In the genomic region with DNA sequence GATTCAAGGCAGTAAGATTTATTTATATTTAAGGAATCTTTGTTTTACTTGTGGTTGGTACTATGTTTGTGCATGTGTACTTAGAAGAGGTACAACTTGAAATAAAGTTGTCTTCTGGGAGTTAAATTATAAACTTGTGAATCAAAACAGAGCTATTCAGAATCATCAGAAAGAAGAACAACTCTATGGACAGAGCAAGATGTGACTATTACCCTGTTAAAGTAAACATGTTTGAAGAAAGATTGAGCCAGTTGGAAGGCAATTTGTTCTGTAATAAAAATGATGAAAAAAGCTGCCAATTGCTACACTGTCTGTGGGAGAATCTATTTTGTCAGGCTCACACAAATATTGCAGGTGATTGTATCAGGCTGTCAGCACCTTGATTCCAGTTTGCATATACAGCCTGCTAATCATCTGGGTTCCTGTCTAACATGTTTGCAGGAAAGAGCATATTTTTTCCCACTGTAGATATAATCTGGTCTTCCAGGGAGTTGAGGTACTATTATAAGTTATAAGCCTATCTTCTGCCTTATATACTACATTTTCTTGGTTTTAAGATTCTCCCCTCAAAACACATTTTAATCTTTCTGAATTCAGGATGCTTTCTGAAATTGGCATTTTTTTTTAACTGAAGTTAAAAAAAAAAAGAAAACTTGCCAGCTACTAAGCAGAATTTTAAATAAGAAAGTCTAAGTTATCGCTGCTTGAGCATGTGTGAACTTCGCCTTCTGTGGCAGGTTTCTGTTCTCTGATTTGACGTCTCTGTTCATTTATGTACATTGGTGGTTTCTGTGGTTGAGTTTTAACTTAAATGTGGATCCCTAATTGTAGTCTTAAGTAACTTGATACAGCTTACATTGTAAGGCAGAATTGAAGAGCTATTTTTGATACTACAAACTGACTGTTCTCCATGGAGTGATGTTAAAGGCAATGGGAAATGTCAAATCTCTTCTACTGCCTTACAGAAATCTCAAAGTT, we compare ENCODE assay signal across 8 cellular contexts. TPM values are rescaled to one million over a fixed set of nuclear protein-coding genes. Genes with fewer than 3 reads are reported as not detected.
DNase-seq lines count a peak whose midpoint lies in the region; ATAC-seq and TF ChIP-seq lines count a peak whose summit lies in the region.

No MANE protein-coding gene starts in this region.

- intact Hi-C loops in breast epithelium (cut with DNase I; ENCODE audit: low total_unique reads) = no loop called here

- peak; percentile 58 for DNase-seq in NB4 (ENCODE audit: low read depth)
- peak; percentile 38 for DNase-seq in epithelial cell of esophagus (ENCODE audit: low read depth)
- DNase-seq in coronary artery (ENCODE audit: low spot score) = no peak
- DNase-seq in NCI-H1930 (lab: John Stamatoyannopoulos, UW) = no peak
- DNase-seq in ureter (ENCODE audit: low spot score) = no peak
- DNase-seq in breast epithelium (ENCODE audit: low spot score in 2 of 2) = no peak

- peak; percentile 88 for ATAC-seq in GM18873 (IDR thresholded peaks at IDR 0.05; ENCODE audit: low FRiP score, unreplicated experiment)
- ATAC-seq in HG02623 (IDR thresholded peaks at IDR 0.05; ENCODE audit: unreplicated experiment) = peak; percentile 83

- H3K9me3 ChIP-seq in breast epithelium = no peaks in the 10 kb centered on the region

- no peak overlapping the region for H3K27ac ChIP-seq in coronary artery
- H3K27ac ChIP-seq in breast epithelium = no peak overlapping the region

- H3K4me1 ChIP-seq in breast epithelium = no peaks in the 10 kb centered on the region

- TF ChIP-seq POLR2A in NB4 (IDR thresholded peaks at IDR 0.05; ENCODE audit: extremely low read depth, insufficient read length) (no peak), breast epithelium (IDR thresholded peaks at IDR 0.05) (no peak)

- H3K36me3 ChIP-seq in breast epithelium = no peaks in the 10 kb centered on the region

- no peaks in the 10 kb centered on the region for H3K27me3 ChIP-seq in breast epithelium

- TF ChIP-seq CTCF in NB4 (IDR thresholded peaks at IDR 0.05; ENCODE audit: low read depth, low read length) = no peak
- no peak for TF ChIP-seq CTCF in epithelial cell of esophagus (IDR thresholded peaks at IDR 0.05; ENCODE audit: insufficient read depth, low read depth, low read length, missing control alignments)
- no peak for TF ChIP-seq CTCF in coronary artery (IDR thresholded peaks at IDR 0.05)
- TF ChIP-seq CTCF in breast epithelium (IDR thresholded peaks at IDR 0.05) = no peak

- H3K4me3 ChIP-seq in NB4 (ENCODE audit: low read depth, low read length) (no peak overlapping the region), epithelial cell of esophagus (ENCODE audit: low read length) (no peak overlapping the region), coronary artery (no peak overlapping the region), breast epithelium (no peak overlapping the region)

RNA-seq across cellular contexts. Expression of a gene that starts 46.0 kb away (rescaled TPM):
- total RNA-seq in ureter (23.6 TPM), breast epithelium (10 to 100 TPM; 18.9 to 56.8 (median 30.5) TPM)

Comparison
In these comparisons a context has a peak if more than half of its experiments do, and no peak if none do; other contexts are left out.
1. DNase-seq: peak in NB4 (single experiment) and epithelial cell of esophagus (single experiment); none in coronary artery (single experiment), NCI-H1930 (0 of 2), ureter (single experiment) and breast epithelium (0 of 2).